In genomic region chr1:43666608-43667007, GRCh38 we compare ENCODE assay signal across 28 cellular contexts. TPM values are rescaled to one million over a fixed set of nuclear protein-coding genes. Genes with fewer than 3 reads are reported as not detected.
DNase-seq lines count a peak whose midpoint lies in the region; ATAC-seq, FAIRE-seq and TF ChIP-seq lines count a peak whose summit lies in the region.
"Had no signal": no experiment of that assay in that cellular context is flagged by ENCODE, and none has a peak within 500 bp of the region (broad histone marks: within the 10 kb centered on the region; RNA-seq: fewer than 3 reads in every experiment).

No MANE protein-coding gene starts in this region.

- H3K9me3 ChIP-seq in astrocyte (ENCODE audit: insufficient read depth, low read depth, low read length) (no peaks in the 10 kb centered on the region), keratinocyte (ENCODE audit: control insufficient read depth, low read depth, low read length) (no peaks in the 10 kb centered on the region), left ventricle myocardium inferior (replicated peaks) (no peaks in the 10 kb centered on the region)
- no peaks in the 10 kb centered on the region for H3K9me3 ChIP-seq in naive thymus-derived CD4-positive, alpha-beta T cell (ENCODE audit: control insufficient read depth in 2 of 3, low read length in 3 of 3)
- H3K9me3 ChIP-seq: pancreas, SK-N-SH, stomach, upper lobe of left lung had no signal

- H3K9me1 ChIP-seq in keratinocyte (ENCODE audit: control insufficient read depth, extremely low read depth, insufficient read depth, low read length), result peaks cover 8% of the 10 kb centered on the region

- H3K36me3 ChIP-seq in astrocyte (ENCODE audit: insufficient read depth, low read length), result peaks cover 85% of the 10 kb centered on the region
- peaks cover 52 to 70% of the 10 kb centered on the region in 2 experiments for H3K36me3 ChIP-seq in keratinocyte (ENCODE audit: control insufficient read depth in 2 of 2, extremely low read depth in 1 of 2, insufficient read depth in 2 of 2, low read length in 2 of 2)
- peaks cover 100% of the 10 kb centered on the region for H3K36me3 ChIP-seq in left ventricle myocardium inferior
- peaks cover 70 to 97% (median 71%) of the 10 kb centered on the region in 3 experiments for H3K36me3 ChIP-seq in naive thymus-derived CD4-positive, alpha-beta T cell (ENCODE audit: control insufficient read depth in 2 of 3, insufficient read depth in 3 of 3, low read length in 3 of 3)

- no peak overlapping the region for H3K4me3 Mint-ChIP-seq in astrocyte (ENCODE audit: unreplicated experiment)
- no peak overlapping the region for H3K4me3 Mint-ChIP-seq in naive thymus-derived CD4-positive, alpha-beta T cell
- H3K4me3 Mint-ChIP-seq: activated naive CD4-positive, alpha-beta T cell treated with anti-CD3 and anti-CD28 coated beads, Interleukin-2, amount 10 ng/mL, durations not matched to agents 7 days and 5 days; activated T-cell treated with anti-CD3 and anti-CD28 coated beads, Interleukin-2, amount 50 U/mL, for 4 hours; naive B cell had no signal

- peaks cover 61% of the 10 kb centered on the region for H4K20me1 ChIP-seq in astrocyte (ENCODE audit: insufficient read depth, low read length)
- peaks cover 8% of the 10 kb centered on the region for H4K20me1 ChIP-seq in keratinocyte (ENCODE audit: control insufficient read depth, extremely low read depth, insufficient read depth, low read length)

- no peak for ATAC-seq in naive thymus-derived CD4-positive, alpha-beta T cell
- ATAC-seq in HG03439 (IDR thresholded peaks at IDR 0.05; ENCODE audit: unreplicated experiment), result no peak
- ATAC-seq: activated CD4-positive, CD25-positive, alpha-beta regulatory T cell treated with anti-CD3 and anti-CD28 coated beads, Interleukin-2, amount 50 U/mL, for 24 hours; activated T-cell treated with anti-CD3 and anti-CD28 coated beads, Interleukin-2, amount 50 U/mL, for 4 hours; K562; pancreas had no signal

- FAIRE-seq in astrocyte (lab: Jason Lieb, UNC) (no peak), keratinocyte (lab: Jason Lieb, UNC) (peak; percentile 100)
- FAIRE-seq: A204.1, K562, pancreas, small intestine had no signal

- H3K4me3 ChIP-seq in astrocyte (ENCODE audit: insufficient read depth, low read depth, low read length), result no peak overlapping the region
- no peak overlapping the region for H3K4me3 ChIP-seq in keratinocyte (ENCODE audit: control insufficient read depth in 2 of 3, extremely low read depth in 1 of 3, insufficient read depth in 2 of 3, low read depth in 1 of 3, low read length in 3 of 3)
- no peak overlapping the region for H3K4me3 ChIP-seq in left ventricle myocardium inferior
- no peak overlapping the region for H3K4me3 ChIP-seq in naive thymus-derived CD4-positive, alpha-beta T cell (ENCODE audit: low read length)
- H3K4me3 ChIP-seq: K562, pancreas, PC-9, stomach, upper lobe of left lung had no signal

- H3K36me3 Mint-ChIP-seq in astrocyte (ENCODE audit: low read depth, unreplicated experiment), result peaks cover 49% of the 10 kb centered on the region
- H3K36me3 Mint-ChIP-seq in naive thymus-derived CD4-positive, alpha-beta T cell, result peaks cover 42 to 82% (median 52%) of the 10 kb centered on the region in 5 donors

- dilution Hi-C loops in keratinocyte (cut with MboI; ENCODE audit: extremely low pct_ligation_motif_present, low sequenced_read_pairs), result no loop called here

- H3K79me2 ChIP-seq in astrocyte (ENCODE audit: insufficient read depth, low read length) (peaks cover 4% of the 10 kb centered on the region), keratinocyte (ENCODE audit: control insufficient read depth, insufficient read depth, low read length) (no peaks in the 10 kb centered on the region)

- CTCF ChIA-PET in naive thymus-derived CD4-positive, alpha-beta T cell (lab: Charles Lee), result interaction anchor here (0.6 to 1.7 kb wide), 2 partner anchors 17 to 1544 kb away, joined by 3 read pairs; no protein-coding TSS in a partner anchor

- no peaks in the 10 kb centered on the region for H3K9me3 Mint-ChIP-seq in astrocyte (ENCODE audit: unreplicated experiment)
- H3K9me3 Mint-ChIP-seq in naive thymus-derived CD4-positive, alpha-beta T cell, result no peaks in the 10 kb centered on the region
- H3K9me3 Mint-ChIP-seq: activated naive CD4-positive, alpha-beta T cell treated with anti-CD3 and anti-CD28 coated beads, Interleukin-2, amount 10 ng/mL, durations not matched to agents 7 days and 5 days; activated T-cell treated with anti-CD3 and anti-CD28 coated beads, Interleukin-2, amount 50 U/mL, for 4 hours; naive B cell had no signal

- no peak overlapping the region for H3K27ac ChIP-seq in astrocyte (ENCODE audit: low read depth, low read length)
- H3K27ac ChIP-seq in keratinocyte (ENCODE audit: control insufficient read depth, insufficient read depth, low read length), result peak overlapping the region; percentile 56
- H3K27ac ChIP-seq in left ventricle myocardium inferior (replicated peaks), result no peak overlapping the region
- no peak overlapping the region for H3K27ac ChIP-seq in naive thymus-derived CD4-positive, alpha-beta T cell (ENCODE audit: low read depth, low read length)
- H3K27ac ChIP-seq: pancreas, PC-9, stomach, upper lobe of left lung had no signal

- no peak overlapping the region for H3K4me2 ChIP-seq in astrocyte (ENCODE audit: low read length)
- H3K4me2 ChIP-seq in keratinocyte (ENCODE audit: control insufficient read depth, extremely low read depth, insufficient read depth, low read depth, low read length), result peak overlapping the region; percentile 46
- H3K4me2 ChIP-seq: PC-9, SK-N-SH had no signal

- H3K4me1 ChIP-seq in astrocyte (ENCODE audit: insufficient read depth, low read length), result peaks cover 20% of the 10 kb centered on the region
- peaks cover 43% of the 10 kb centered on the region for H3K4me1 ChIP-seq in keratinocyte (ENCODE audit: control insufficient read depth, extremely low read depth, insufficient read depth, low read length)
- H3K4me1 ChIP-seq in left ventricle myocardium inferior, result peaks cover 10% of the 10 kb centered on the region
- H3K4me1 ChIP-seq in naive thymus-derived CD4-positive, alpha-beta T cell (ENCODE audit: control insufficient read depth in 2 of 2, insufficient read depth in 2 of 2, low read length in 2 of 2), result no peaks in the 10 kb centered on the region
- H3K4me1 ChIP-seq: pancreas, stomach, upper lobe of left lung had no signal

- H2AFZ ChIP-seq in astrocyte (ENCODE audit: low read depth, low read length) (no peak overlapping the region), keratinocyte (ENCODE audit: control insufficient read depth, low read length) (no peak overlapping the region)
- H2AFZ ChIP-seq: PC-9 had no signal

- peaks cover 29% of the 10 kb centered on the region for H3K4me1 Mint-ChIP-seq in astrocyte (ENCODE audit: low read depth, unreplicated experiment)
- H3K4me1 Mint-ChIP-seq in naive thymus-derived CD4-positive, alpha-beta T cell, result peaks cover 0 to 30% (median 10%) of the 10 kb centered on the region in 7 donors
- H3K4me1 Mint-ChIP-seq: activated naive CD4-positive, alpha-beta T cell treated with anti-CD3 and anti-CD28 coated beads, Interleukin-2, amount 10 ng/mL, durations not matched to agents 7 days and 5 days had no signal

- peak; percentile 10 for DNase-seq in COLO829 (ENCODE audit: low spot score)
- DNase-seq in LoVo (ENCODE audit: low spot score), result peak; percentile 31
- no peak for DNase-seq in astrocyte (ENCODE audit: low read depth)
- DNase-seq in keratinocyte (ENCODE audit: low read depth, low spot score), result peak; percentile 89
- DNase-seq in left ventricle myocardium inferior, result no peak
- DNase-seq in naive thymus-derived CD4-positive, alpha-beta T cell, result no peak
- DNase-seq in GF-D8 (lab: John Stamatoyannopoulos, UW), result no peak
- DNase-seq: activated naive CD4-positive, alpha-beta T cell treated with anti-CD3 and anti-CD28 coated beads, Interleukin-2, amount 10 ng/mL, durations not matched to agents 7 days and 5 days; activated T-cell treated with anti-CD3 and anti-CD28 coated beads, Interleukin-2, amount 50 U/mL, for 4 hours; aorta; effector memory CD4-positive, alpha-beta T cell; GDM1; naive B cell; NCI-H1048; NCI-H2081 treated with DMSO at 0.1 percent for 48 hours; NCI-H82; pancreas; PC-9; SK-N-SH; small intestine; stimulated activated CD4-positive, alpha-beta T cell treated with anti-CD3 and anti-CD28 coated beads, Interleukin-4, amount 100 ng/mL, for 24 hours; stomach; T-helper 9 cell; upper lobe of left lung had no signal

- POLR2A ChIA-PET in naive thymus-derived CD4-positive, alpha-beta T cell (lab: Charles Lee), result interaction anchor here (1.2 kb wide), 1 partner anchor 17 kb away, joined by 6 read pairs; the partner anchor contains the start of gene KDM4A

- no peaks in the 10 kb centered on the region for H3K27me3 ChIP-seq in astrocyte (ENCODE audit: insufficient read depth, low read length)
- no peaks in the 10 kb centered on the region for H3K27me3 ChIP-seq in keratinocyte (ENCODE audit: control insufficient read depth, extremely low read depth, insufficient read depth, low read length)
- no peaks in the 10 kb centered on the region for H3K27me3 ChIP-seq in left ventricle myocardium inferior (ENCODE audit: low read depth)
- H3K27me3 ChIP-seq in naive thymus-derived CD4-positive, alpha-beta T cell (ENCODE audit: control insufficient read depth in 2 of 2, insufficient read depth in 2 of 2, low read length in 2 of 2), result no peaks in the 10 kb centered on the region
- H3K27me3 ChIP-seq: pancreas, stomach, upper lobe of left lung had no signal

- TF ChIP-seq CTCF in astrocyte (IDR thresholded peaks at IDR 0.05; ENCODE audit: insufficient read depth, low read depth, low read length) (no peak), keratinocyte (optimal IDR thresholded peaks at IDR 0.05 in 1 of 3, IDR thresholded peaks at IDR 0.05 in 1 of 3, conservative IDR thresholded peaks at IDR 0.05 in 1 of 3; ENCODE audit: extremely low read depth in 1 of 3, insufficient read depth in 2 of 3, low read length in 3 of 3) (no peak), left ventricle myocardium inferior (IDR thresholded peaks at IDR 0.05; ENCODE audit: borderline replicate concordance) (no peak)

- intact Hi-C loops in left ventricle myocardium inferior (cut with micrococcal nuclease), result no loop called here
- intact Hi-C loops in naive thymus-derived CD4-positive, alpha-beta T cell (cut with micrococcal nuclease), result no loop called here

- H3K27me3 Mint-ChIP-seq in astrocyte (ENCODE audit: low read depth, unreplicated experiment), result no peaks in the 10 kb centered on the region
- H3K27me3 Mint-ChIP-seq in naive thymus-derived CD4-positive, alpha-beta T cell, result no peaks in the 10 kb centered on the region
- H3K27me3 Mint-ChIP-seq: activated naive CD4-positive, alpha-beta T cell treated with anti-CD3 and anti-CD28 coated beads, Interleukin-2, amount 10 ng/mL, durations not matched to agents 7 days and 5 days; naive B cell had no signal

- H3K27ac Mint-ChIP-seq in astrocyte (ENCODE audit: unreplicated experiment), result peak overlapping the region; percentile 41
- no peak overlapping the region for H3K27ac Mint-ChIP-seq in naive thymus-derived CD4-positive, alpha-beta T cell
- H3K27ac Mint-ChIP-seq: activated naive CD4-positive, alpha-beta T cell treated with anti-CD3 and anti-CD28 coated beads, Interleukin-2, amount 10 ng/mL, durations not matched to agents 7 days and 5 days; naive B cell had no signal

- no peak overlapping the region for H3K9ac ChIP-seq in astrocyte (ENCODE audit: low read length)
- H3K9ac ChIP-seq in keratinocyte (ENCODE audit: control insufficient read depth, extremely low read depth, insufficient read depth, low read length), result no peak overlapping the region
- H3K9ac ChIP-seq: SK-N-SH had no signal

RNA-seq across cellular contexts. Expression of gene KDM4A, which starts 16.7 kb away (rescaled TPM):
- total RNA-seq in astrocyte, result 93.5 and 97.5 TPM in 2 replicates
- polyA plus RNA-seq in keratinocyte, result 31.0 to 39.5 TPM (median 31.6 TPM) in 3 replicates
- polyA plus RNA-seq in keratinocyte (2011; ENCODE audit: low read depth), result 18.0 TPM
- 29.4 and 38.4 TPM in 2 replicates for polyA plus RNA-seq in keratinocyte (2011; cell fraction: cytosol; rRNA removed)
- 78.8 and 82.6 TPM in 2 replicates for polyA plus RNA-seq in keratinocyte (2011; cell fraction: nucleus; rRNA removed)
- 21.4 and 32.0 TPM in 2 replicates for polyA plus RNA-seq in keratinocyte (2012; ENCODE audit: low replicate concordance)
- polyA minus RNA-seq in keratinocyte, result 42.6 to 56.7 TPM (median 45.3 TPM) in 3 replicates
- polyA minus RNA-seq in keratinocyte (2011; cell fraction: cytosol; rRNA and poly(A)+ RNA removed), result 19.2 TPM
- 43.9 and 91.1 TPM in 2 replicates for polyA minus RNA-seq in keratinocyte (2011; cell fraction: nucleus; rRNA and poly(A)+ RNA removed)
- total RNA-seq in left ventricle myocardium inferior, result 15.3 TPM
- 10 to 100 TPM; 27.8 to 42.1 (median 38.6) TPM for total RNA-seq in naive thymus-derived CD4-positive, alpha-beta T cell
- polyA plus RNA-seq in naive thymus-derived CD4-positive, alpha-beta T cell, result 1 to 10 TPM; 4.9 to 9.7 TPM

RNA-seq across cellular contexts. Expression of gene ST3GAL3, which starts 40.7 kb away (rescaled TPM):
- total RNA-seq in astrocyte (11.4 and 13.9 TPM in 2 replicates), left ventricle myocardium inferior (29.9 TPM)
- polyA plus RNA-seq in keratinocyte, result 8.5 to 14.6 TPM (median 10.0 TPM) in 3 replicates
- 6.2 TPM for polyA plus RNA-seq in keratinocyte (2011; ENCODE audit: low read depth)
- polyA plus RNA-seq in keratinocyte (2011; cell fraction: cytosol; rRNA removed), result 7.3 and 10.1 TPM in 2 replicates
- 26.2 and 31.8 TPM in 2 replicates for polyA plus RNA-seq in keratinocyte (2011; cell fraction: nucleus; rRNA removed)
- 8.0 and 14.6 TPM in 2 replicates for polyA plus RNA-seq in keratinocyte (2012; ENCODE audit: low replicate concordance)
- 13.2 to 44.4 TPM (median 20.8 TPM) in 3 replicates for polyA minus RNA-seq in keratinocyte
- 15.7 TPM for polyA minus RNA-seq in keratinocyte (2011; cell fraction: cytosol; rRNA and poly(A)+ RNA removed)
- polyA minus RNA-seq in keratinocyte (2011; cell fraction: nucleus; rRNA and poly(A)+ RNA removed), result 13.5 and 20.6 TPM in 2 replicates
- 10 to 100 TPM; 22.3 to 32.9 (median 28.7) TPM for total RNA-seq in naive thymus-derived CD4-positive, alpha-beta T cell
- polyA plus RNA-seq in naive thymus-derived CD4-positive, alpha-beta T cell, result 10 to 100 TPM in 1 of 2 donors, 1 to 10 TPM in 1; 7.7 to 13.4 TPM

Comparison
In these comparisons a context has a peak if more than half of its experiments do, and no peak if none do; other contexts are left out.
1. DNase-seq: peak in COLO829 (single experiment), LoVo (single experiment) and keratinocyte (single experiment); none in astrocyte (single experiment), left ventricle myocardium inferior (single experiment), naive thymus-derived CD4-positive, alpha-beta T cell (0 of 9) and GF-D8 (single experiment).